In the genomic region with DNA sequence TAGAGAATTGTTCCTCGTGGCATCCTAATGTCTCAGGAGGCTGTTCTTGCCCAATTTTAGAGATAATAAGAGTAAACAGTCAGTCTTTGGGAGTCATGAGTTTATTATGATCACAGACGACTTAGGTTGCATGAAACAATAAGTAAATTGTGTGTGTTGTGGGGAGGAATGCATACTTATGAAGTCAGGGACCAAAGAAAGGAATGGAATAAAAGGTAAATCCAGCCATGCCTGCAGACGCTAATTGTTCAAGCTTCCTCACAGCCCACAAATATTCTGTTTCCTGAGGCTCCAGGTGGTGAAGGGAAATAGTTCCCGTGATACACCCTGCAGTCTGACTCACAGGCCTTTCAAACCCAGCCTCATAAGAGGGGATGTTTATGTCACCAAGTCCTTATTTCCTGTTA, we compare ENCODE assay signal across 9 cellular contexts. TPM values are rescaled to one million over a fixed set of nuclear protein-coding genes. Genes with fewer than 3 reads are reported as not detected.
DNase-seq lines count a peak whose midpoint lies in the region; ATAC-seq, FAIRE-seq and TF ChIP-seq lines count a peak whose summit lies in the region.
"Had no signal": no experiment of that assay in that cellular context is flagged by ENCODE, and none has a peak within 500 bp of the region (broad histone marks: within the 10 kb centered on the region; RNA-seq: fewer than 3 reads in every experiment).

No MANE protein-coding gene starts in this region.

- H3K4me3 Mint-ChIP-seq in natural killer cell = peak overlapping the region; percentile 82

- no peak overlapping the region for H3K27ac ChIP-seq in kidney (ENCODE audit: low read depth in 2 of 2, low read length in 2 of 2)

- FAIRE-seq in GM12891 (lab: Jason Lieb, UNC) = no peak
- no peak for FAIRE-seq in kidney (lab: Jason Lieb, UNC)

- H3K9me3 ChIP-seq in kidney (ENCODE audit: control insufficient read depth in 1 of 2, low read length in 2 of 2) = no peaks in the 10 kb centered on the region

- H3K27me3 Mint-ChIP-seq in natural killer cell (ENCODE audit: low read depth in 2 of 2) = peaks cover 4 to 14% of the 10 kb centered on the region in 2 donors

- intact Hi-C loops in natural killer cell (cut with micrococcal nuclease) = no loop called here
- intact Hi-C loops in kidney (cut with DNase I) = no loop called here

- H3K4me3 ChIP-seq in kidney (ENCODE audit: low read length in 2 of 2) = peak overlapping the region in 1 of 2 donors; percentile 39

- H3K9ac ChIP-seq in kidney (ENCODE audit: low read length in 2 of 2) = no peak overlapping the region

- H3K4me1 Mint-ChIP-seq in natural killer cell = peaks cover 15 to 24% of the 10 kb centered on the region in 2 donors

- peaks cover 4% of the 10 kb centered on the region in 2 donors for H3K4me1 ChIP-seq in kidney (ENCODE audit: control insufficient read depth in 1 of 2, insufficient read depth in 1 of 2, low read depth in 1 of 2, low read length in 2 of 2)

- no peak for TF ChIP-seq CTCF in natural killer cell (IDR thresholded peaks at IDR 0.05)
- no peak for TF ChIP-seq CTCF in kidney (IDR thresholded peaks at IDR 0.05; ENCODE audit: borderline replicate concordance, extremely low read depth, insufficient read depth)

- peak; percentile 84 for DNase-seq in H4 (ENCODE audit: low spot score)
- peak; percentile 35 for DNase-seq in NCI-H510A treated with DMSO at 0.1 percent for 48 hours (lab: John Stamatoyannopoulos, UW)
- peak; percentile 5 for DNase-seq in cerebellum (ENCODE audit: low spot score)
- DNase-seq in natural killer cell = no peak
- no peak for DNase-seq in GM12891 (ENCODE audit: insufficient read length, low spot score)
- no peak for DNase-seq in kidney
- DNase-seq in D341Med (ENCODE audit: low spot score) = no peak

- no peak for TF ChIP-seq POLR2A in GM12891 (IDR thresholded peaks at IDR 0.05; ENCODE audit: low read depth, low read length)

- H3K9me3 Mint-ChIP-seq in natural killer cell = no peaks in the 10 kb centered on the region

- peak in 1 of 3 donors; percentile 50 for ATAC-seq in natural killer cell
- no peak for ATAC-seq in GM21737 (IDR thresholded peaks at IDR 0.05; ENCODE audit: unreplicated experiment)

- H3K36me3 ChIP-seq in kidney (ENCODE audit: control insufficient read depth in 1 of 2, insufficient read depth in 2 of 2, low read length in 2 of 2) = no peaks in the 10 kb centered on the region

- no peaks in the 10 kb centered on the region for H3K36me3 Mint-ChIP-seq in natural killer cell

- peak overlapping the region in 1 of 2 donors; percentile 15 for H3K27ac Mint-ChIP-seq in natural killer cell

TF ChIP-seq in GM12891, 5 proteins besides CTCF, POLR2A, EP300 and RAD21:
- no peak for TF ChIP-seq TAF1 (IDR thresholded peaks at IDR 0.05; ENCODE audit: low read depth, low read length)
- no peak for TF ChIP-seq SPI1 (IDR thresholded peaks at IDR 0.05; ENCODE audit: low read depth, low read length)
- no peak for TF ChIP-seq POLR2AphosphoS5 (IDR thresholded peaks at IDR 0.05; ENCODE audit: low read depth, low read length)
- TF ChIP-seq PAX5 (IDR thresholded peaks at IDR 0.05; ENCODE audit: insufficient read depth, low read length, severe bottlenecking) = no peak
- no peak for TF ChIP-seq POU2F2 (IDR thresholded peaks at IDR 0.05; ENCODE audit: low read depth, low read length)

RNA-seq across cellular contexts. Expression of gene EPHX4, which starts 0.9 kb away (rescaled TPM):
- 0.82 and 0.97 TPM in 2 replicates for total RNA-seq in H4 (2014; rRNA removed; shearing (Covaris generic))
- 3.4 TPM for total RNA-seq in cerebellum
- total RNA-seq in natural killer cell = 1 to 10 TPM; 2.3 to 3.8 (median 2.7) TPM
- polyA plus RNA-seq in GM12891 (2012; ENCODE audit: low read depth, missing spikeins) = not detected
- total RNA-seq in kidney = 1.2 TPM
- 1.4 TPM for polyA plus RNA-seq in kidney (ENCODE audit: insufficient read depth, low read depth, low replicate concordance)

RNA-seq across cellular contexts. Expression of gene SETSIP, which starts 44.5 kb away (rescaled TPM):
- total RNA-seq in H4 (2014; rRNA removed; shearing (Covaris generic)) = not detected in 2 replicates
- total RNA-seq in cerebellum = not detected
- not detected for total RNA-seq in natural killer cell
- polyA plus RNA-seq in GM12891 (2012; ENCODE audit: low read depth, missing spikeins) = 0.22 TPM
- not detected for total RNA-seq in kidney
- polyA plus RNA-seq in kidney (ENCODE audit: insufficient read depth, low read depth, low replicate concordance) = not detected
- total RNA-seq: lung had no signal

RNA-seq across cellular contexts. Expression of gene BTBD8, which starts 49.4 kb away (rescaled TPM):
- total RNA-seq in H4 (2014; rRNA removed; shearing (Covaris generic)) = 0.60 and 1.3 TPM in 2 replicates
- 97.8 TPM for total RNA-seq in cerebellum
- 1 to 10 TPM; 3.7 to 5.7 (median 4.0) TPM for total RNA-seq in natural killer cell
- 0.19 TPM for polyA plus RNA-seq in GM12891 (2012; ENCODE audit: low read depth, missing spikeins)
- total RNA-seq in kidney = 5.8 TPM
- 0.99 TPM for polyA plus RNA-seq in kidney (ENCODE audit: insufficient read depth, low read depth, low replicate concordance)

Comparison
In these comparisons a context has a peak if more than half of its experiments do, and no peak if none do; other contexts are left out.
1. DNase-seq: peak in H4 (single experiment), NCI-H510A treated with DMSO at 0.1 percent for 48 hours (single experiment) and cerebellum (single experiment); none in natural killer cell (single experiment), GM12891 (single experiment), kidney (single experiment) and D341Med (single experiment).
2. RNA of gene BTBD8, which starts 49.4 kb away (total RNA-seq): 97.8 TPM in cerebellum (single experiment); 5.8 TPM in kidney (single experiment), 3.7 to 5.7 TPM in natural killer cell and 0.60 to 1.3 TPM in H4; every median in the first group is over 10 times any median in the second.